ENCODE assay signal across 8 cellular contexts in genomic region chr4:182925298-182925738, GRCh38.
DNase-seq lines count a peak whose midpoint lies in the region; ATAC-seq and TF ChIP-seq lines count a peak whose summit lies in the region.

No MANE protein-coding gene starts in this region.

- H3K9me3 Mint-ChIP-seq in activated T-cell treated with anti-CD3 and anti-CD28 coated beads, Interleukin-2, amount 50 U/mL, for 24 hours, result no peaks in the 10 kb centered on the region

- H4K20me1 ChIP-seq in OCI-LY1 (ENCODE audit: insufficient read depth, low read length), result no peaks in the 10 kb centered on the region

- ATAC-seq in GM21367 (IDR thresholded peaks at IDR 0.05; ENCODE audit: unreplicated experiment), result peak; percentile 99
- ATAC-seq in HG03565 (IDR thresholded peaks at IDR 0.05; ENCODE audit: unreplicated experiment), result peak; percentile 100

- intact Hi-C loops in posterior cingulate gyrus (cut with DNase I), result no loop called here

- no peaks in the 10 kb centered on the region for H3K36me3 Mint-ChIP-seq in activated T-cell treated with anti-CD3 and anti-CD28 coated beads, Interleukin-2, amount 50 U/mL, for 24 hours (ENCODE audit: low read depth)

- H3K4me1 ChIP-seq in OCI-LY1 (ENCODE audit: insufficient read depth, low read length, severe bottlenecking), result no peaks in the 10 kb centered on the region

- no peak overlapping the region for H3K9ac ChIP-seq in OCI-LY1 (ENCODE audit: low read length)

- no peak overlapping the region for H3K27ac ChIP-seq in OCI-LY1 (ENCODE audit: low read depth, low read length, poor library complexity, severe bottlenecking)

- H3K4me2 ChIP-seq in OCI-LY1 (ENCODE audit: low read length), result no peak overlapping the region

- TF ChIP-seq CTCF in OCI-LY1 (IDR thresholded peaks at IDR 0.05; ENCODE audit: low read length), result peak; percentile 91

- no peak overlapping the region for H3K4me3 ChIP-seq in OCI-LY1 (ENCODE audit: low read depth, low read length, poor library complexity, severe bottlenecking)

- no peak overlapping the region for H2AFZ ChIP-seq in OCI-LY1 (ENCODE audit: low read length)

- H3K27me3 ChIP-seq in OCI-LY1 (ENCODE audit: insufficient read depth, low read length), result no peaks in the 10 kb centered on the region

- peaks cover 4% of the 10 kb centered on the region for H3K27me3 Mint-ChIP-seq in activated T-cell treated with anti-CD3 and anti-CD28 coated beads, Interleukin-2, amount 50 U/mL, for 24 hours

- no peaks in the 10 kb centered on the region for H3K36me3 ChIP-seq in OCI-LY1 (ENCODE audit: insufficient read depth, low read length)

- peaks cover 4% of the 10 kb centered on the region for H3K4me1 Mint-ChIP-seq in activated T-cell treated with anti-CD3 and anti-CD28 coated beads, Interleukin-2, amount 50 U/mL, for 24 hours (ENCODE audit: low read depth)

- H3K9me2 ChIP-seq in OCI-LY1 (ENCODE audit: low read depth, low read length), result no peaks in the 10 kb centered on the region

- H3K4me3 Mint-ChIP-seq in activated T-cell treated with anti-CD3 and anti-CD28 coated beads, Interleukin-2, amount 50 U/mL, for 24 hours, result no peak overlapping the region

- DNase-seq in DMS53 (lab: John Stamatoyannopoulos, UW) (peak; percentile 90), fibroblast of the conjunctiva (ENCODE audit: low read depth) (peak; percentile 63), posterior cingulate gyrus (peak; percentile 35 to 93 (median 62)), 8988T (no peak)
- peak; percentile 62 for DNase-seq in activated T-cell treated with anti-CD3 and anti-CD28 coated beads, Interleukin-2, amount 50 U/mL, for 24 hours

- H3K79me2 ChIP-seq in OCI-LY1 (ENCODE audit: insufficient read depth, low read length), result no peaks in the 10 kb centered on the region

- no peak overlapping the region for H3K27ac Mint-ChIP-seq in activated T-cell treated with anti-CD3 and anti-CD28 coated beads, Interleukin-2, amount 50 U/mL, for 24 hours

- H3F3A ChIP-seq in OCI-LY1 (ENCODE audit: insufficient read depth, low read length), result no peaks in the 10 kb centered on the region

- no peaks in the 10 kb centered on the region for H3K9me3 ChIP-seq in OCI-LY1 (ENCODE audit: low read length)
